In the genomic region with DNA sequence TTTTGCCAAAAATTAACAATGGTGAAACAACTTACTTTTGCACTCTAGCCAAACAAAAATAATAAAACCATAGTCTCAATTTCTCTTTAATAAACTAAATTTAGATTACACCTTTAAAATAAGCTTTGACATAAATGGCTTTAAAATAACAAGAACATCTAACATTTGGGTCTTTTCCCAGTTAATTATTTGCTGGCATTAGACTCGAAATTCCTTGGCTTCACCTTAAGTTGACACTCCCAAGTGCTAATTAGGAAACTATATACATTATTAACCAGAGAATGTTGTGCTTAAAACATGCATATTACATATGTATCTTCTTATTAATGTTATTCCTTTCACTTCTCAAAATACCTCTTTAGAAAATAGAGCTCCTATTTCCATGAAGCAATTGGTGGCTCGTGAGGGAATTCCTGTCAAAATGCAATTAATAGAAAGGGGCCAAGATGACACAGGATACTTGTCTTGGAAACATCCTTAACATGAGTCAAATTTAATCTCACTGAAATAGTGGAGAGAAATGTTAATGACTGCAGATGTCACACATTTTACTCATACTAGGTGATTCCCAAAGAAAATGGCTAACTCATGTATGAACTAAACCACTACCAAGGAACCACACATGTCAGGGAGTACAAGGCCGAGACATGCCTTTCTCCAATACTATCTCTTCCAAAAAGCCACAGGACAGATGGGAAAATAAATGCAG, we compare ENCODE assay signal across 2 cellular contexts.
TF ChIP-seq lines count a peak whose summit lies in the region.

No MANE protein-coding gene starts in this region.

TF ChIP-seq in HEK293, 187 proteins besides CTCF, POLR2A, EP300 and RAD21:
- no peak for TF ChIP-seq ZNF24 (tag by site-specific recombination; IDR thresholded peaks at IDR 0.05)
- no peak for TF ChIP-seq YY1 (tag by site-specific recombination; IDR thresholded peaks at IDR 0.05)
- no peak for TF ChIP-seq ZNF677 (tag by site-specific recombination; IDR thresholded peaks at IDR 0.05)
- no peak for TF ChIP-seq OVOL3 (tag by site-specific recombination; IDR thresholded peaks at IDR 0.05)
- TF ChIP-seq, protein P1, sequence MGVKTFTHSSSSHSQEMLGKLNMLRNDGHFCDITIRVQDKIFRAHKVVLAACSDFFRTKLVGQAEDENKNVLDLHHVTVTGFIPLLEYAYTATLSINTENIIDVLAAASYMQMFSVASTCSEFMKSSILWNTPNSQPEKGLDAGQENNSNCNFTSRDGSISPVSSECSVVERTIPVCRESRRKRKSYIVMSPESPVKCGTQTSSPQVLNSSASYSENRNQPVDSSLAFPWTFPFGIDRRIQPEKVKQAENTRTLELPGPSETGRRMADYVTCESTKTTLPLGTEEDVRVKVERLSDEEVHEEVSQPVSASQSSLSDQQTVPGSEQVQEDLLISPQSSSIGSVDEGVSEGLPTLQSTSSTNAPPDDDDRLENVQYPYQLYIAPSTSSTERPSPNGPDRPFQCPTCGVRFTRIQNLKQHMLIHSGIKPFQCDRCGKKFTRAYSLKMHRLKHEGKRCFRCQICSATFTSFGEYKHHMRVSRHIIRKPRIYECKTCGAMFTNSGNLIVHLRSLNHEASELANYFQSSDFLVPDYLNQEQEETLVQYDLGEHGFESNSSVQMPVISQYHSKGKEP (tag by site-specific recombination; IDR thresholded peaks at IDR 0.05): no peak
- no peak for TF ChIP-seq ZBTB48 (tag by site-specific recombination; IDR thresholded peaks at IDR 0.05)
- no peak for TF ChIP-seq OSR2 (tag by site-specific recombination; IDR thresholded peaks at IDR 0.05)
- no peak for TF ChIP-seq ZNF202 (tag by site-specific recombination; IDR thresholded peaks at IDR 0.05; ENCODE audit: borderline replicate concordance)
TF ChIP-seq in HEK293: peak in this region for 0.

TF ChIP-seq in SK-N-SH, 30 proteins besides CTCF, POLR2A, EP300 and RAD21:
- TF ChIP-seq FOSL2 (IDR thresholded peaks at IDR 0.05; ENCODE audit: borderline replicate concordance, low read depth) (no peak), JUND (IDR thresholded peaks at IDR 0.05) (no peak), ELF1 (IDR thresholded peaks at IDR 0.05) (no peak), MXI1 (IDR thresholded peaks at IDR 0.05; ENCODE audit: low read depth, low read length) (no peak), TCF12 (IDR thresholded peaks at IDR 0.05) (no peak), USF1 (IDR thresholded peaks at IDR 0.05; ENCODE audit: borderline replicate concordance, low read depth) (no peak), GABPA (IDR thresholded peaks at IDR 0.05; ENCODE audit: low read depth) (no peak), SIN3A (IDR thresholded peaks at IDR 0.05; ENCODE audit: borderline replicate concordance, low read depth, low read length) (no peak), FOXM1 (IDR thresholded peaks at IDR 0.05; ENCODE audit: low read depth) (no peak), TAF1 (IDR thresholded peaks at IDR 0.05; ENCODE audit: borderline replicate concordance, low read depth, low read length) (no peak), ZBTB33 (IDR thresholded peaks at IDR 0.05; ENCODE audit: borderline replicate concordance, low read depth) (no peak), POLR2AphosphoS5 (IDR thresholded peaks at IDR 0.05; ENCODE audit: low read depth, low read length) (no peak), FOXJ3 (CRISPR knock-in tag; IDR thresholded peaks at IDR 0.05) (no peak), YY1 (IDR thresholded peaks at IDR 0.05; ENCODE audit: low read depth) (no peak), IRF3 (IDR thresholded peaks at IDR 0.05; ENCODE audit: low read depth, low read length) (no peak)
- TF ChIP-seq, protein P2, sequence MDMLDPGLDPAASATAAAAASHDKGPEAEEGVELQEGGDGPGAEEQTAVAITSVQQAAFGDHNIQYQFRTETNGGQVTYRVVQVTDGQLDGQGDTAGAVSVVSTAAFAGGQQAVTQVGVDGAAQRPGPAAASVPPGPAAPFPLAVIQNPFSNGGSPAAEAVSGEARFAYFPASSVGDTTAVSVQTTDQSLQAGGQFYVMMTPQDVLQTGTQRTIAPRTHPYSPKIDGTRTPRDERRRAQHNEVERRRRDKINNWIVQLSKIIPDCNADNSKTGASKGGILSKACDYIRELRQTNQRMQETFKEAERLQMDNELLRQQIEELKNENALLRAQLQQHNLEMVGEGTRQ (IDR thresholded peaks at IDR 0.05; ENCODE audit: borderline replicate concordance, low read depth, low read length): no peak
- TF ChIP-seq, protein P3, sequence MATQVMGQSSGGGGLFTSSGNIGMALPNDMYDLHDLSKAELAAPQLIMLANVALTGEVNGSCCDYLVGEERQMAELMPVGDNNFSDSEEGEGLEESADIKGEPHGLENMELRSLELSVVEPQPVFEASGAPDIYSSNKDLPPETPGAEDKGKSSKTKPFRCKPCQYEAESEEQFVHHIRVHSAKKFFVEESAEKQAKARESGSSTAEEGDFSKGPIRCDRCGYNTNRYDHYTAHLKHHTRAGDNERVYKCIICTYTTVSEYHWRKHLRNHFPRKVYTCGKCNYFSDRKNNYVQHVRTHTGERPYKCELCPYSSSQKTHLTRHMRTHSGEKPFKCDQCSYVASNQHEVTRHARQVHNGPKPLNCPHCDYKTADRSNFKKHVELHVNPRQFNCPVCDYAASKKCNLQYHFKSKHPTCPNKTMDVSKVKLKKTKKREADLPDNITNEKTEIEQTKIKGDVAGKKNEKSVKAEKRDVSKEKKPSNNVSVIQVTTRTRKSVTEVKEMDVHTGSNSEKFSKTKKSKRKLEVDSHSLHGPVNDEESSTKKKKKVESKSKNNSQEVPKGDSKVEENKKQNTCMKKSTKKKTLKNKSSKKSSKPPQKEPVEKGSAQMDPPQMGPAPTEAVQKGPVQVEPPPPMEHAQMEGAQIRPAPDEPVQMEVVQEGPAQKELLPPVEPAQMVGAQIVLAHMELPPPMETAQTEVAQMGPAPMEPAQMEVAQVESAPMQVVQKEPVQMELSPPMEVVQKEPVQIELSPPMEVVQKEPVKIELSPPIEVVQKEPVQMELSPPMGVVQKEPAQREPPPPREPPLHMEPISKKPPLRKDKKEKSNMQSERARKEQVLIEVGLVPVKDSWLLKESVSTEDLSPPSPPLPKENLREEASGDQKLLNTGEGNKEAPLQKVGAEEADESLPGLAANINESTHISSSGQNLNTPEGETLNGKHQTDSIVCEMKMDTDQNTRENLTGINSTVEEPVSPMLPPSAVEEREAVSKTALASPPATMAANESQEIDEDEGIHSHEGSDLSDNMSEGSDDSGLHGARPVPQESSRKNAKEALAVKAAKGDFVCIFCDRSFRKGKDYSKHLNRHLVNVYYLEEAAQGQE (IDR thresholded peaks at IDR 0.05; ENCODE audit: low read depth, low read length): no peak
